In genomic region chr6:151390276-151391020, GRCh38 we compare ENCODE assay signal across 1 cellular context.
TF ChIP-seq lines count a peak whose summit lies in the region.

No MANE protein-coding gene starts in this region.

TF ChIP-seq in HepG2, 621 proteins besides CTCF, POLR2A, EP300 and RAD21 (continued from another document and continues in another):
- TF ChIP-seq, protein P1, sequence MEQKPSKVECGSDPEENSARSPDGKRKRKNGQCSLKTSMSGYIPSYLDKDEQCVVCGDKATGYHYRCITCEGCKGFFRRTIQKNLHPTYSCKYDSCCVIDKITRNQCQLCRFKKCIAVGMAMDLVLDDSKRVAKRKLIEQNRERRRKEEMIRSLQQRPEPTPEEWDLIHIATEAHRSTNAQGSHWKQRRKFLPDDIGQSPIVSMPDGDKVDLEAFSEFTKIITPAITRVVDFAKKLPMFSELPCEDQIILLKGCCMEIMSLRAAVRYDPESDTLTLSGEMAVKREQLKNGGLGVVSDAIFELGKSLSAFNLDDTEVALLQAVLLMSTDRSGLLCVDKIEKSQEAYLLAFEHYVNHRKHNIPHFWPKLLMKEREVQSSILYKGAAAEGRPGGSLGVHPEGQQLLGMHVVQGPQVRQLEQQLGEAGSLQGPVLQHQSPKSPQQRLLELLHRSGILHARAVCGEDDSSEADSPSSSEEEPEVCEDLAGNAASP (CRISPR knock-in tag; IDR thresholded peaks at IDR 0.05; ENCODE audit: borderline replicate concordance) = peak; percentile 54; the same call in 1 of the 2 replicates
- no peak; the same call in 1 of the 2 replicates for TF ChIP-seq BRD4 (CRISPR knock-in tag; IDR thresholded peaks at IDR 0.05)
- 0 out of 2 replicates have a peak, but pooled peaks have one; percentile 3 for TF ChIP-seq ZNF614 (CRISPR knock-in tag; IDR thresholded peaks at IDR 0.05; ENCODE audit: borderline replicate concordance)
- peak; percentile 37; the same call in 1 of the 2 replicates for TF ChIP-seq ZNF776 (CRISPR knock-in tag; IDR thresholded peaks at IDR 0.05)
- peak; percentile 94 for TF ChIP-seq ZNF746 (CRISPR knock-in tag; IDR thresholded peaks at IDR 0.05)
- TF ChIP-seq ZXDC (CRISPR knock-in tag; IDR thresholded peaks at IDR 0.05) = no peak
- TF ChIP-seq, protein P2, sequence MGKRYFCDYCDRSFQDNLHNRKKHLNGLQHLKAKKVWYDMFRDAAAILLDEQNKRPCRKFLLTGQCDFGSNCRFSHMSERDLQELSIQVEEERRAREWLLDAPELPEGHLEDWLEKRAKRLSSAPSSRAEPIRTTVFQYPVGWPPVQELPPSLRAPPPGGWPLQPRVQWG (CRISPR knock-in tag; IDR thresholded peaks at IDR 0.05; ENCODE audit: borderline replicate concordance, low read depth) = no peak
- peak; percentile 59 for TF ChIP-seq POLR2G (IDR thresholded peaks at IDR 0.05; ENCODE audit: low read depth, low read length)
- TF ChIP-seq, protein P3, sequence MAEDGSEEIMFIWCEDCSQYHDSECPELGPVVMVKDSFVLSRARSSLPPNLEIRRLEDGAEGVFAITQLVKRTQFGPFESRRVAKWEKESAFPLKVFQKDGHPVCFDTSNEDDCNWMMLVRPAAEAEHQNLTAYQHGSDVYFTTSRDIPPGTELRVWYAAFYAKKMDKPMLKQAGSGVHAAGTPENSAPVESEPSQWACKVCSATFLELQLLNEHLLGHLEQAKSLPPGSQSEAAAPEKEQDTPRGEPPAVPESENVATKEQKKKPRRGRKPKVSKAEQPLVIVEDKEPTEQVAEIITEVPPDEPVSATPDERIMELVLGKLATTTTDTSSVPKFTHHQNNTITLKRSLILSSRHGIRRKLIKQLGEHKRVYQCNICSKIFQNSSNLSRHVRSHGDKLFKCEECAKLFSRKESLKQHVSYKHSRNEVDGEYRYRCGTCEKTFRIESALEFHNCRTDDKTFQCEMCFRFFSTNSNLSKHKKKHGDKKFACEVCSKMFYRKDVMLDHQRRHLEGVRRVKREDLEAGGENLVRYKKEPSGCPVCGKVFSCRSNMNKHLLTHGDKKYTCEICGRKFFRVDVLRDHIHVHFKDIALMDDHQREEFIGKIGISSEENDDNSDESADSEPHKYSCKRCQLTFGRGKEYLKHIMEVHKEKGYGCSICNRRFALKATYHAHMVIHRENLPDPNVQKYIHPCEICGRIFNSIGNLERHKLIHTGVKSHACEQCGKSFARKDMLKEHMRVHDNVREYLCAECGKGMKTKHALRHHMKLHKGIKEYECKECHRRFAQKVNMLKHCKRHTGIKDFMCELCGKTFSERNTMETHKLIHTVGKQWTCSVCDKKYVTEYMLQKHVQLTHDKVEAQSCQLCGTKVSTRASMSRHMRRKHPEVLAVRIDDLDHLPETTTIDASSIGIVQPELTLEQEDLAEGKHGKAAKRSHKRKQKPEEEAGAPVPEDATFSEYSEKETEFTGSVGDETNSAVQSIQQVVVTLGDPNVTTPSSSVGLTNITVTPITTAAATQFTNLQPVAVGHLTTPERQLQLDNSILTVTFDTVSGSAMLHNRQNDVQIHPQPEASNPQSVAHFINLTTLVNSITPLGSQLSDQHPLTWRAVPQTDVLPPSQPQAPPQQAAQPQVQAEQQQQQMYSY (CRISPR knock-in tag; IDR thresholded peaks at IDR 0.05) = peak; percentile 43; the same call in 1 of the 2 replicates
- no peak for TF ChIP-seq ZNF101 (CRISPR knock-in tag; IDR thresholded peaks at IDR 0.05; ENCODE audit: borderline replicate concordance, low read depth)
- TF ChIP-seq NR2F6 (IDR thresholded peaks at IDR 0.05) = no peak
- peak; percentile 37; the same call in 1 of the 2 replicates for TF ChIP-seq NR2F6 (CRISPR knock-in tag; IDR thresholded peaks at IDR 0.05)
- 0 out of 2 replicates have a peak, but pooled peaks have one; percentile 58 for TF ChIP-seq SIX4 (CRISPR knock-in tag; IDR thresholded peaks at IDR 0.05)
- no peak for TF ChIP-seq GPN1 (CRISPR knock-in tag; IDR thresholded peaks at IDR 0.05; ENCODE audit: borderline replicate concordance)
- TF ChIP-seq PCBP1 (IDR thresholded peaks at IDR 0.05; ENCODE audit: borderline replicate concordance, low read depth, low read length) = peak; percentile 98; the same call in 1 of the 2 replicates
- peak; percentile 82; the same call in 1 of the 2 replicates for TF ChIP-seq ETS1 (CRISPR knock-in tag; IDR thresholded peaks at IDR 0.05)
- 0 out of 2 replicates have a peak, but pooled peaks have one; percentile 38 for TF ChIP-seq SP2 (CRISPR knock-in tag; IDR thresholded peaks at IDR 0.05)
- TF ChIP-seq, protein P4, sequence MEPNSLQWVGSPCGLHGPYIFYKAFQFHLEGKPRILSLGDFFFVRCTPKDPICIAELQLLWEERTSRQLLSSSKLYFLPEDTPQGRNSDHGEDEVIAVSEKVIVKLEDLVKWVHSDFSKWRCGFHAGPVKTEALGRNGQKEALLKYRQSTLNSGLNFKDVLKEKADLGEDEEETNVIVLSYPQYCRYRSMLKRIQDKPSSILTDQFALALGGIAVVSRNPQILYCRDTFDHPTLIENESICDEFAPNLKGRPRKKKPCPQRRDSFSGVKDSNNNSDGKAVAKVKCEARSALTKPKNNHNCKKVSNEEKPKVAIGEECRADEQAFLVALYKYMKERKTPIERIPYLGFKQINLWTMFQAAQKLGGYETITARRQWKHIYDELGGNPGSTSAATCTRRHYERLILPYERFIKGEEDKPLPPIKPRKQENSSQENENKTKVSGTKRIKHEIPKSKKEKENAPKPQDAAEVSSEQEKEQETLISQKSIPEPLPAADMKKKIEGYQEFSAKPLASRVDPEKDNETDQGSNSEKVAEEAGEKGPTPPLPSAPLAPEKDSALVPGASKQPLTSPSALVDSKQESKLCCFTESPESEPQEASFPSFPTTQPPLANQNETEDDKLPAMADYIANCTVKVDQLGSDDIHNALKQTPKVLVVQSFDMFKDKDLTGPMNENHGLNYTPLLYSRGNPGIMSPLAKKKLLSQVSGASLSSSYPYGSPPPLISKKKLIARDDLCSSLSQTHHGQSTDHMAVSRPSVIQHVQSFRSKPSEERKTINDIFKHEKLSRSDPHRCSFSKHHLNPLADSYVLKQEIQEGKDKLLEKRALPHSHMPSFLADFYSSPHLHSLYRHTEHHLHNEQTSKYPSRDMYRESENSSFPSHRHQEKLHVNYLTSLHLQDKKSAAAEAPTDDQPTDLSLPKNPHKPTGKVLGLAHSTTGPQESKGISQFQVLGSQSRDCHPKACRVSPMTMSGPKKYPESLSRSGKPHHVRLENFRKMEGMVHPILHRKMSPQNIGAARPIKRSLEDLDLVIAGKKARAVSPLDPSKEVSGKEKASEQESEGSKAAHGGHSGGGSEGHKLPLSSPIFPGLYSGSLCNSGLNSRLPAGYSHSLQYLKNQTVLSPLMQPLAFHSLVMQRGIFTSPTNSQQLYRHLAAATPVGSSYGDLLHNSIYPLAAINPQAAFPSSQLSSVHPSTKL (CRISPR knock-in tag; IDR thresholded peaks at IDR 0.05) = peak; percentile 19
- no peak for TF ChIP-seq ZNF335 (CRISPR knock-in tag; IDR thresholded peaks at IDR 0.05)
- TF ChIP-seq, protein P5, sequence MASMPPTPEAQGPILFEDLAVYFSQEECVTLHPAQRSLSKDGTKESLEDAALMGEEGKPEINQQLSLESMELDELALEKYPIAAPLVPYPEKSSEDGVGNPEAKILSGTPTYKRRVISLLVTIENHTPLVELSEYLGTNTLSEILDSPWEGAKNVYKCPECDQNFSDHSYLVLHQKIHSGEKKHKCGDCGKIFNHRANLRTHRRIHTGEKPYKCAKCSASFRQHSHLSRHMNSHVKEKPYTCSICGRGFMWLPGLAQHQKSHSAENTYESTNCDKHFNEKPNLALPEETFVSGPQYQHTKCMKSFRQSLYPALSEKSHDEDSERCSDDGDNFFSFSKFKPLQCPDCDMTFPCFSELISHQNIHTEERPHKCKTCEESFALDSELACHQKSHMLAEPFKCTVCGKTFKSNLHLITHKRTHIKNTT (CRISPR knock-in tag; IDR thresholded peaks at IDR 0.05) = no peak
- TF ChIP-seq ETV6 (CRISPR knock-in tag; conservative IDR thresholded peaks at IDR 0.05) = peak; percentile 31; the same call in 1 of the 2 replicates
- no peak for TF ChIP-seq ISX (CRISPR knock-in tag; conservative IDR thresholded peaks at IDR 0.05)
- peak; percentile 62; the same call in 1 of the 2 replicates for TF ChIP-seq ZNF329 (CRISPR knock-in tag; IDR thresholded peaks at IDR 0.05; ENCODE audit: low read depth)
- TF ChIP-seq ZNF121 (CRISPR knock-in tag; IDR thresholded peaks at IDR 0.05) = no peak; the same call in 1 of the 2 replicates
- peak; percentile 87 for TF ChIP-seq ETV5 (CRISPR knock-in tag; IDR thresholded peaks at IDR 0.05; ENCODE audit: borderline replicate concordance)
- TF ChIP-seq ZNF552 (CRISPR knock-in tag; IDR thresholded peaks at IDR 0.05; ENCODE audit: borderline replicate concordance) = 0 out of 2 replicates have a peak, but pooled peaks have one; percentile 7
- peak; percentile 50; the same call in 1 of the 2 replicates for TF ChIP-seq IRF2 (CRISPR knock-in tag; IDR thresholded peaks at IDR 0.05)
- TF ChIP-seq NCOA2 (CRISPR knock-in tag; IDR thresholded peaks at IDR 0.05) = peak; percentile 35; the same call in 1 of the 2 replicates
- peak; percentile 51; the same call in 1 of the 2 replicates for TF ChIP-seq REPIN1 (CRISPR knock-in tag; IDR thresholded peaks at IDR 0.05; ENCODE audit: borderline replicate concordance, low read depth)
- TF ChIP-seq NONO (IDR thresholded peaks at IDR 0.05) = no peak
- peak; percentile 90 for TF ChIP-seq NONO (CRISPR knock-in tag; conservative IDR thresholded peaks at IDR 0.05)
- TF ChIP-seq GATAD2A (CRISPR knock-in tag; IDR thresholded peaks at IDR 0.05) = peak; percentile 17; the same call in 1 of the 2 replicates
- TF ChIP-seq ZNF251 (CRISPR knock-in tag; IDR thresholded peaks at IDR 0.05) = no peak
- no peak for TF ChIP-seq U2AF2 (IDR thresholded peaks at IDR 0.05; ENCODE audit: low read depth, low read length)
- peak; percentile 5; the same call in 1 of the 2 replicates for TF ChIP-seq CREBL2 (CRISPR knock-in tag; IDR thresholded peaks at IDR 0.05; ENCODE audit: borderline replicate concordance)
- TF ChIP-seq NFE2L1 (CRISPR knock-in tag; IDR thresholded peaks at IDR 0.05; ENCODE audit: borderline replicate concordance) = no peak
- no peak for TF ChIP-seq SMARCE1 (IDR thresholded peaks at IDR 0.05; ENCODE audit: borderline replicate concordance)
- TF ChIP-seq KLF12 (CRISPR knock-in tag; IDR thresholded peaks at IDR 0.05; ENCODE audit: borderline replicate concordance) = peak; percentile 86; the same call in 1 of the 2 replicates
- peak; percentile 57; the same call in 1 of the 2 replicates for TF ChIP-seq ZNF143 (CRISPR knock-in tag; IDR thresholded peaks at IDR 0.05)
- peak; percentile 78 for TF ChIP-seq HOXD1 (CRISPR knock-in tag; IDR thresholded peaks at IDR 0.05)
- TF ChIP-seq GPBP1L1 (CRISPR knock-in tag; IDR thresholded peaks at IDR 0.05) = no peak
- peak; percentile 71 for TF ChIP-seq E2F1 (CRISPR knock-in tag; IDR thresholded peaks at IDR 0.05)
- TF ChIP-seq, protein P6, sequence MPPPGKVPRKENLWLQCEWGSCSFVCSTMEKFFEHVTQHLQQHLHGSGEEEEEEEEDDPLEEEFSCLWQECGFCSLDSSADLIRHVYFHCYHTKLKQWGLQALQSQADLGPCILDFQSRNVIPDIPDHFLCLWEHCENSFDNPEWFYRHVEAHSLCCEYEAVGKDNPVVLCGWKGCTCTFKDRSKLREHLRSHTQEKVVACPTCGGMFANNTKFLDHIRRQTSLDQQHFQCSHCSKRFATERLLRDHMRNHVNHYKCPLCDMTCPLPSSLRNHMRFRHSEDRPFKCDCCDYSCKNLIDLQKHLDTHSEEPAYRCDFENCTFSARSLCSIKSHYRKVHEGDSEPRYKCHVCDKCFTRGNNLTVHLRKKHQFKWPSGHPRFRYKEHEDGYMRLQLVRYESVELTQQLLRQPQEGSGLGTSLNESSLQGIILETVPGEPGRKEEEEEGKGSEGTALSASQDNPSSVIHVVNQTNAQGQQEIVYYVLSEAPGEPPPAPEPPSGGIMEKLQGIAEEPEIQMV (CRISPR knock-in tag; IDR thresholded peaks at IDR 0.05; ENCODE audit: low read depth) = 0 out of 2 replicates have a peak, but pooled peaks have one; percentile 6
- TF ChIP-seq ZNF12 (CRISPR knock-in tag; IDR thresholded peaks at IDR 0.05) = 0 out of 2 replicates have a peak, but pooled peaks have one; percentile 10
